In genomic region chr1:51093566-51093965, GRCh38 we compare ENCODE assay signal across 21 cellular contexts.
DNase-seq lines count a peak whose midpoint lies in the region; ATAC-seq and TF ChIP-seq lines count a peak whose summit lies in the region.
"Had no signal": no experiment of that assay in that cellular context is flagged by ENCODE, and none has a peak within 500 bp of the region (broad histone marks: within the 10 kb centered on the region; RNA-seq: fewer than 3 reads in every experiment).

No MANE protein-coding gene starts in this region.

- no peaks in the 10 kb centered on the region for H3F3A ChIP-seq in MM.1S (ENCODE audit: insufficient read depth, low read length)

- DNase-seq in AG09309 (ENCODE audit: low read depth) (peak; percentile 23), MM.1S (no peak), adipocyte (ENCODE audit: low read depth) (peak; percentile 67), fibroblast of mammary gland (ENCODE audit: low read depth) (peak; percentile 71), GDM1 (lab: John Stamatoyannopoulos, UW) (no peak), Ammon's horn (ENCODE audit: low spot score) (no peak)
- DNase-seq: activated CD4-positive, alpha-beta T cell treated with anti-CD3 and anti-CD28 coated beads for 4 hours; activated CD8-positive, alpha-beta memory T cell treated with anti-CD3 and anti-CD28 coated beads, Interleukin-2, amount 10 ng/mL, durations not matched to agents 7 days and 5 days; activated naive CD8-positive, alpha-beta T cell treated with anti-CD3 and anti-CD28 coated beads for 36 hours; DMS 273 treated with DMSO at 0.1 percent for 48 hours; glutamatergic neuron; left lung; NCI-H2029 treated with DMSO at 0.1 percent for 48 hours; NCI-H446; stimulated activated CD4-positive, alpha-beta T cell treated with anti-CD3 and anti-CD28 coated beads, Interleukin-1b, Interleukin-23, amount 100 ng/mL, for 48 hours; stimulated activated naive B cell treated with anti-CD40 and anti-IgM and Interleukin-4, amounts not matched to agents 10 μg/mL and 1 μg/mL and 100 μg/mL, for 72 hours had no signal

- H2AFZ ChIP-seq in MM.1S (ENCODE audit: low read length) = 0 out of 2 replicates have a peak overlapping the region, but pooled peaks have one; percentile 1

- TF ChIP-seq CTCF in AG09309 (IDR thresholded peaks at IDR 0.05; ENCODE audit: control insufficient read depth, insufficient read depth, low read depth, low read length, missing control alignments) (no peak), MM.1S (IDR thresholded peaks at IDR 0.05; ENCODE audit: low read length) (no peak), fibroblast of mammary gland (conservative IDR thresholded peaks at IDR 0.05; ENCODE audit: control insufficient read depth, insufficient read depth, low read depth, low read length) (no peak)

- no peak overlapping the region for H3K4me2 ChIP-seq in MM.1S (ENCODE audit: low read depth, low read length)
- H3K4me2 ChIP-seq: A549 had no signal

- H3K4me3 ChIP-seq in AG09309 (ENCODE audit: control insufficient read depth, low read depth, low read length) (no peak overlapping the region), MM.1S (ENCODE audit: low read length) (no peak overlapping the region), adipocyte (ENCODE audit: low read length) (no peak overlapping the region), fibroblast of mammary gland (ENCODE audit: control insufficient read depth, low read depth, low read length) (no peak overlapping the region)
- H3K4me3 ChIP-seq: A549, GM12878, left lung, thoracic aorta had no signal

- H3K36me3 ChIP-seq in MM.1S (replicated peaks; ENCODE audit: insufficient read depth, low read length) (no peaks in the 10 kb centered on the region), adipocyte (ENCODE audit: control insufficient read depth, insufficient read depth, low read length, severe bottlenecking) (no peaks in the 10 kb centered on the region)
- H3K36me3 ChIP-seq: left lung, thoracic aorta had no signal

- H3K9me3 ChIP-seq in MM.1S (replicated peaks; ENCODE audit: insufficient read depth, low read length) (no peaks in the 10 kb centered on the region), adipocyte (ENCODE audit: control insufficient read depth, low read length) (peaks cover 7% of the 10 kb centered on the region)
- H3K9me3 ChIP-seq: A549, left lung had no signal

- no peaks in the 10 kb centered on the region for H3K9me2 ChIP-seq in MM.1S (replicated peaks; ENCODE audit: insufficient read depth, low read length)

- no peaks in the 10 kb centered on the region for H4K20me1 ChIP-seq in MM.1S (ENCODE audit: insufficient read depth, low read length)

- H3K9ac ChIP-seq in MM.1S (ENCODE audit: low read length) (no peak overlapping the region), adipocyte (ENCODE audit: low read length) (no peak overlapping the region)

- ATAC-seq in GM18858 (IDR thresholded peaks at IDR 0.05; ENCODE audit: unreplicated experiment) (no peak), GM21717 (IDR thresholded peaks at IDR 0.05; ENCODE audit: unreplicated experiment) (no peak)
- ATAC-seq: A549; activated CD8-positive, alpha-beta memory T cell treated with anti-CD3 and anti-CD28 coated beads, Interleukin-2, amount 10 ng/mL, durations not matched to agents 7 days and 5 days; GM12878; left lung; stimulated activated naive B cell treated with anti-CD40 and anti-IgM and Interleukin-4, amounts not matched to agents 10 μg/mL and 1 μg/mL and 100 μg/mL, for 72 hours had no signal

- no peaks in the 10 kb centered on the region for H3K79me2 ChIP-seq in MM.1S (ENCODE audit: low read length)

- no peaks in the 10 kb centered on the region for H3K27me3 ChIP-seq in MM.1S (replicated peaks; ENCODE audit: insufficient read depth, low read length)
- peaks cover 13% of the 10 kb centered on the region for H3K27me3 ChIP-seq in adipocyte (replicated peaks; ENCODE audit: control insufficient read depth, insufficient read depth, low read length)
- H3K27me3 ChIP-seq: left lung had no signal

- no peak overlapping the region for H3K27ac ChIP-seq in MM.1S (ENCODE audit: low read length)
- H3K27ac ChIP-seq: A549, left lung, thoracic aorta had no signal

- H3K4me1 ChIP-seq in MM.1S (ENCODE audit: low read length) (no peaks in the 10 kb centered on the region), adipocyte (ENCODE audit: control insufficient read depth, insufficient read depth, low read length) (peaks cover 4% of the 10 kb centered on the region)
- H3K4me1 ChIP-seq: A549, left lung had no signal

Comparison
In these comparisons a context has a peak if more than half of its experiments do, and no peak if none do; other contexts are left out.
1. DNase-seq: peak in AG09309 (single experiment), adipocyte (single experiment) and fibroblast of mammary gland (single experiment); none in MM.1S (single experiment), GDM1 (single experiment) and Ammon's horn (single experiment).